12 cellular contexts compared by ENCODE assay signal in the genomic region with DNA sequence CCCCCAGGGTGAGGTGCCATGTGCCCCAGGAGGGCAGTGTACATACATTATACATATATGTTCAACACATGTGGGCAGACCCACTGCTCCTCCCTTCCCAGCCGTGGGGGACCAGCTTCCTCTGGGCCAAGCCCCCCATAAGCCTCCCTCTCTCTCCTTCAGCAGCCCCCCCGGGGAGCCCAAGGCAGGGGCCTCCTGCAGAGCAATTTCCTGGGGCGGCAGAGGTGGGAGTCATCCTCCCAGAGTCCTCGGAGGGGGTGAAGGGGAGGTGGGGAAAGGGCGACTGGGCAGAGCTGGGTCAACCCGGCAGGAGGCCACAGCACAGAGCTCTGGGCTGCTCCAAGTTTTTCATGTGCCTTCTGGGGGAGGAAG.
DNase-seq lines count a peak whose midpoint lies in the region; ATAC-seq and TF ChIP-seq lines count a peak whose summit lies in the region.
"Had no signal": no experiment of that assay in that cellular context is flagged by ENCODE, and none has a peak within 500 bp of the region (broad histone marks: within the 10 kb centered on the region; RNA-seq: fewer than 3 reads in every experiment).

No MANE protein-coding gene starts in this region.

- H3K4me2 ChIP-seq in SK-N-SH (peak overlapping the region; percentile 74), osteoblast (ENCODE audit: insufficient read depth, low read length) (peak overlapping the region; percentile 38)

- 30% methylated on average over 5 of the region's 6 CpGs for WGBS in SK-N-SH (ENCODE audit: low lambda C conversion rate)

- H3F3A ChIP-seq in SK-N-SH (replicated peaks; ENCODE audit: insufficient read depth), result no peaks in the 10 kb centered on the region

- POLR2A ChIA-PET in SK-N-SH (lab: Yijun Ruan, JAX), result interaction anchor here (1.0 kb wide), 1 partner anchor 18 kb away, joined by 3 read pairs; no protein-coding TSS in a partner anchor

- intact Hi-C loops in Right ventricle myocardium inferior (cut with DNase I), result no loop called here
- intact Hi-C loops in uterus (cut with DNase I; ENCODE audit: low total_unique reads), result no loop called here

- no peaks in the 10 kb centered on the region for H3K9me2 ChIP-seq in SK-N-SH

- H3K27me3 ChIP-seq in SK-N-SH (ENCODE audit: insufficient read depth) (no peaks in the 10 kb centered on the region), osteoblast (ENCODE audit: insufficient read depth, low read length) (no peaks in the 10 kb centered on the region), uterus (no peaks in the 10 kb centered on the region)

- H4K20me1 ChIP-seq in SK-N-SH (ENCODE audit: insufficient read depth), result no peaks in the 10 kb centered on the region
- H4K20me1 ChIP-seq in osteoblast (ENCODE audit: insufficient read depth, low read length), result no peaks in the 10 kb centered on the region

- H2AFZ ChIP-seq in SK-N-SH (ENCODE audit: low read depth) (peak overlapping the region; percentile 78), osteoblast (ENCODE audit: low read length) (no peak overlapping the region)

- H3K27ac ChIP-seq in SK-N-SH (ENCODE audit: low read depth in 2 of 2, low read length in 1 of 2), result peak overlapping the region; percentile 75 to 80
- peak overlapping the region; percentile 89 for H3K27ac ChIP-seq in osteoblast (ENCODE audit: low read depth, low read length)
- H3K27ac ChIP-seq in uterus, result peak overlapping the region; percentile 37 to 77

- no peak for TF ChIP-seq CTCF in SK-N-SH (IDR thresholded peaks at IDR 0.05)
- no peak for TF ChIP-seq CTCF in osteoblast (IDR thresholded peaks at IDR 0.05; ENCODE audit: extremely low read depth, low read depth, low read length)
- TF ChIP-seq CTCF in uterus (IDR thresholded peaks at IDR 0.05), result no peak
- no peak for TF ChIP-seq CTCF in GM20000 (IDR thresholded peaks at IDR 0.05; ENCODE audit: extremely low read depth, missing control alignments)

- H3K4me1 ChIP-seq in SK-N-SH (ENCODE audit: control insufficient read depth in 1 of 2, insufficient read depth in 2 of 2, low read depth in 1 of 2, low read length in 1 of 2) (peaks cover 26 to 55% of the 10 kb centered on the region in 2 experiments), osteoblast (ENCODE audit: insufficient read depth, low read length) (peaks cover 29% of the 10 kb centered on the region), uterus (peaks cover 9 to 14% of the 10 kb centered on the region in 2 donors)

- TF ChIP-seq EP300 in SK-N-SH (IDR thresholded peaks at IDR 0.05; ENCODE audit: borderline replicate concordance in 1 of 2, low read depth in 1 of 2, low read length in 1 of 2), result no peak

- H3K79me2 ChIP-seq in SK-N-SH (ENCODE audit: insufficient read depth) (no peaks in the 10 kb centered on the region), osteoblast (ENCODE audit: insufficient read depth, low read length) (no peaks in the 10 kb centered on the region)

- DNase-seq in SK-N-SH (peak; percentile 63), Right ventricle myocardium inferior (ENCODE audit: missing footprints) (no peak), osteoblast (ENCODE audit: insufficient read length, low spot score, missing footprints) (no peak), uterus (peak in 1 of 2 donors; percentile 20), GM20000 (ENCODE audit: low spot score) (no peak), T-helper 2 cell (no peak)
- DNase-seq: activated CD8-positive, alpha-beta memory T cell treated with anti-CD3 and anti-CD28 coated beads, Interleukin-2, amount 10 ng/mL, durations not matched to agents 7 days and 5 days; activated naive CD8-positive, alpha-beta T cell treated with anti-CD3 and anti-CD28 coated beads, Interleukin-2, amount 50 U/mL, for 24 hours; effector memory CD4-positive, alpha-beta T cell; NCI-H2171 treated with DMSO at 0.1 percent for 48 hours; OCI-M1 had no signal

- H3K9ac ChIP-seq in SK-N-SH, result no peak overlapping the region; the same call in 1 of the 2 replicates

- TF ChIP-seq POLR2A in uterus (IDR thresholded peaks at IDR 0.05), result no peak

- CTCF ChIA-PET in SK-N-SH (lab: Yijun Ruan, JAX), result interaction anchor here (1.4 to 2.3 kb wide), 2 partner anchors 27 to 44 kb away, joined by 3 to 7 read pairs; no protein-coding TSS in a partner anchor

- no peak for TF ChIP-seq RAD21 in SK-N-SH (IDR thresholded peaks at IDR 0.05; ENCODE audit: low read length)

- H3K36me3 ChIP-seq in SK-N-SH (replicated peaks in 1 of 2; ENCODE audit: control insufficient read depth in 1 of 2, insufficient read depth in 2 of 2, low read length in 1 of 2), result no peaks in the 10 kb centered on the region
- no peaks in the 10 kb centered on the region for H3K36me3 ChIP-seq in osteoblast (ENCODE audit: insufficient read depth, low read length)
- H3K36me3 ChIP-seq in uterus, result no peaks in the 10 kb centered on the region

- ATAC-seq in Right ventricle myocardium inferior, result peak; percentile 32
- ATAC-seq in GM18517 (IDR thresholded peaks at IDR 0.05; ENCODE audit: unreplicated experiment), result no peak
- ATAC-seq: activated CD8-positive, alpha-beta memory T cell treated with anti-CD3 and anti-CD28 coated beads, Interleukin-2, amount 10 ng/mL, durations not matched to agents 7 days and 5 days had no signal

- H3K4me3 ChIP-seq in SK-N-SH (ENCODE audit: low read depth in 2 of 2, low read length in 1 of 2) (no peak overlapping the region), osteoblast (ENCODE audit: insufficient read depth, low read length) (peak overlapping the region; percentile 30), uterus (no peak overlapping the region)

- no peaks in the 10 kb centered on the region for H3K9me3 ChIP-seq in SK-N-SH
- no peaks in the 10 kb centered on the region for H3K9me3 ChIP-seq in osteoblast (ENCODE audit: low read depth, low read length)
- no peaks in the 10 kb centered on the region for H3K9me3 ChIP-seq in uterus

TF ChIP-seq in SK-N-SH, 30 proteins besides CTCF, POLR2A, EP300 and RAD21:
- TF ChIP-seq POLR2AphosphoS5 (IDR thresholded peaks at IDR 0.05; ENCODE audit: low read depth, low read length) (no peak), GATA2 (CRISPR knock-in tag; IDR thresholded peaks at IDR 0.05) (no peak), SIN3A (IDR thresholded peaks at IDR 0.05; ENCODE audit: borderline replicate concordance, low read depth, low read length) (no peak), FOXJ3 (CRISPR knock-in tag; IDR thresholded peaks at IDR 0.05) (no peak), GABPA (IDR thresholded peaks at IDR 0.05; ENCODE audit: low read depth) (no peak), JUND (IDR thresholded peaks at IDR 0.05) (no peak), RCOR1 (IDR thresholded peaks at IDR 0.05; ENCODE audit: low read length) (no peak), EZH2phosphoT487 (IDR thresholded peaks at IDR 0.05; ENCODE audit: borderline replicate concordance, low read depth) (no peak), TEAD4 (IDR thresholded peaks at IDR 0.05; ENCODE audit: borderline replicate concordance, insufficient read depth) (no peak), FOXM1 (IDR thresholded peaks at IDR 0.05; ENCODE audit: low read depth) (no peak), NRF1 (IDR thresholded peaks at IDR 0.05; ENCODE audit: low read depth, low read length) (no peak), ELF1 (IDR thresholded peaks at IDR 0.05) (no peak), YY1 (IDR thresholded peaks at IDR 0.05; ENCODE audit: low read depth) (no peak), SMC3 (IDR thresholded peaks at IDR 0.05; ENCODE audit: low read depth, low read length) (no peak), TCF12 (IDR thresholded peaks at IDR 0.05) (no peak), FOSL2 (IDR thresholded peaks at IDR 0.05; ENCODE audit: borderline replicate concordance, low read depth) (no peak)
- TF ChIP-seq, protein P1, sequence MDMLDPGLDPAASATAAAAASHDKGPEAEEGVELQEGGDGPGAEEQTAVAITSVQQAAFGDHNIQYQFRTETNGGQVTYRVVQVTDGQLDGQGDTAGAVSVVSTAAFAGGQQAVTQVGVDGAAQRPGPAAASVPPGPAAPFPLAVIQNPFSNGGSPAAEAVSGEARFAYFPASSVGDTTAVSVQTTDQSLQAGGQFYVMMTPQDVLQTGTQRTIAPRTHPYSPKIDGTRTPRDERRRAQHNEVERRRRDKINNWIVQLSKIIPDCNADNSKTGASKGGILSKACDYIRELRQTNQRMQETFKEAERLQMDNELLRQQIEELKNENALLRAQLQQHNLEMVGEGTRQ (IDR thresholded peaks at IDR 0.05; ENCODE audit: borderline replicate concordance, low read depth, low read length), result no peak
- TF ChIP-seq, protein P2, sequence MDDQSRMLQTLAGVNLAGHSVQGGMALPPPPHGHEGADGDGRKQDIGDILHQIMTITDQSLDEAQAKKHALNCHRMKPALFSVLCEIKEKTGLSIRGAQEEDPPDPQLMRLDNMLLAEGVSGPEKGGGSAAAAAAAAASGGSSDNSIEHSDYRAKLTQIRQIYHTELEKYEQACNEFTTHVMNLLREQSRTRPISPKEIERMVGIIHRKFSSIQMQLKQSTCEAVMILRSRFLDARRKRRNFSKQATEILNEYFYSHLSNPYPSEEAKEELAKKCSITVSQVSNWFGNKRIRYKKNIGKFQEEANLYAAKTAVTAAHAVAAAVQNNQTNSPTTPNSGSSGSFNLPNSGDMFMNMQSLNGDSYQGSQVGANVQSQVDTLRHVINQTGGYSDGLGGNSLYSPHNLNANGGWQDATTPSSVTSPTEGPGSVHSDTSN (IDR thresholded peaks at IDR 0.05), result no peak
- TF ChIP-seq, protein P3, sequence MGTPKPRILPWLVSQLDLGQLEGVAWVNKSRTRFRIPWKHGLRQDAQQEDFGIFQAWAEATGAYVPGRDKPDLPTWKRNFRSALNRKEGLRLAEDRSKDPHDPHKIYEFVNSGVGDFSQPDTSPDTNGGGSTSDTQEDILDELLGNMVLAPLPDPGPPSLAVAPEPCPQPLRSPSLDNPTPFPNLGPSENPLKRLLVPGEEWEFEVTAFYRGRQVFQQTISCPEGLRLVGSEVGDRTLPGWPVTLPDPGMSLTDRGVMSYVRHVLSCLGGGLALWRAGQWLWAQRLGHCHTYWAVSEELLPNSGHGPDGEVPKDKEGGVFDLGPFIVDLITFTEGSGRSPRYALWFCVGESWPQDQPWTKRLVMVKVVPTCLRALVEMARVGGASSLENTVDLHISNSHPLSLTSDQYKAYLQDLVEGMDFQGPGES (IDR thresholded peaks at IDR 0.05; ENCODE audit: low read depth, low read length), result no peak
